Comparison of ENCODE assay signal across 18 cellular contexts in the genomic region with DNA sequence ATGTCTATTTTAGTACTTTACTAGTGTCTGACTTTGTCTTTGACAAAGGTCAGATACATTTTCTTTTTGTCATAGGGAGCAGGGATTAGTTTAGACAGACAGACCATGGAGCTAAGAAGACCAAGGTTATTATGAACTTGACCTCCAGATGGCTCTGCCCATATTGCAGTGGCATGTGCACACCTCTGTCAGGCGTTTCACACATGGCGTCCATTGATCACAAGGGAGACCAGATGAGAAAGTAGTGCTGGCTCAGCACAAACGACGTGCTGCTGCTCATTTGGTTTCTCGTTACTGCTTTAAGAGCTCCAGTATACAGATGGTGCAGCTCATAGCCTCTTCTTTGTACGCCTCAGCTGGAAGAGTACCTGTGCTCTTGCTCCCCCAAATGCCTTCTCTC. TPM values are rescaled to one million over a fixed set of nuclear protein-coding genes. Genes with fewer than 3 reads are reported as not detected.
A peak's percentile ranks its signal among the peaks of the same experiment; 100 is the strongest.
DNase-seq lines count a peak whose midpoint lies in the region; ATAC-seq, FAIRE-seq and TF ChIP-seq lines count a peak whose summit lies in the region.
"Had no signal": no experiment of that assay in that cellular context is flagged by ENCODE, and none has a peak within 500 bp of the region (broad histone marks: within the 10 kb centered on the region; RNA-seq: fewer than 3 reads in every experiment).

No MANE protein-coding gene starts in this region.

- H3K4me1 ChIP-seq in A549 (no peaks in the 10 kb centered on the region), HUES6 (ENCODE audit: control insufficient read depth, insufficient read depth, low read length) (peaks cover 40% of the 10 kb centered on the region), ovary (ENCODE audit: insufficient read depth) (no peaks in the 10 kb centered on the region), esophagus squamous epithelium (no peaks in the 10 kb centered on the region)

- no peaks in the 10 kb centered on the region for H3K9me2 ChIP-seq in SU-DHL-6 (replicated peaks; ENCODE audit: insufficient read depth, low read length)

- H3K27ac ChIP-seq in A549 (no peak overlapping the region), HUES6 (ENCODE audit: low read depth, low read length) (no peak overlapping the region), SU-DHL-6 (ENCODE audit: low read depth, low read length) (no peak overlapping the region), ovary (no peak overlapping the region), esophagus squamous epithelium (no peak overlapping the region)
- H3K27ac ChIP-seq: SJSA1 had no signal

- H3K36me3 ChIP-seq in HUES6 (ENCODE audit: control insufficient read depth, insufficient read depth, low read length) (no peaks in the 10 kb centered on the region), SU-DHL-6 (ENCODE audit: low read length) (no peaks in the 10 kb centered on the region), ovary (no peaks in the 10 kb centered on the region), esophagus squamous epithelium (no peaks in the 10 kb centered on the region)
- H3K36me3 ChIP-seq: BLaER1, HAP-1, SJSA1 had no signal

- H3K27ac Mint-ChIP-seq in glutamatergic neuron (ENCODE audit: unreplicated experiment) (peak overlapping the region; percentile 94), HFFc6 (no peak overlapping the region)
- H3K27ac Mint-ChIP-seq: CD4-positive, alpha-beta memory T cell had no signal

- no peaks in the 10 kb centered on the region for H3K79me2 ChIP-seq in SU-DHL-6 (ENCODE audit: insufficient read depth, low read length)

- H3K4me3 Mint-ChIP-seq in glutamatergic neuron (ENCODE audit: unreplicated experiment) (peak overlapping the region; percentile 26), HFFc6 (no peak overlapping the region)
- H3K4me3 Mint-ChIP-seq: CD4-positive, alpha-beta memory T cell had no signal

- peaks cover 24% of the 10 kb centered on the region for H3K4me1 Mint-ChIP-seq in glutamatergic neuron (ENCODE audit: low read depth, unreplicated experiment)
- peaks cover 16% of the 10 kb centered on the region for H3K4me1 Mint-ChIP-seq in HFFc6 (ENCODE audit: low read depth)

- TF ChIP-seq RAD21 in A549 (conservative IDR thresholded peaks at IDR 0.05 in 1 of 2, IDR thresholded peaks at IDR 0.05 in 1 of 2): no peak

- H3K4me2 ChIP-seq in A549 (no peak overlapping the region), SU-DHL-6 (ENCODE audit: low read depth, low read length, poor library complexity, severe bottlenecking) (no peak overlapping the region)

- H3K27me3 Mint-ChIP-seq in glutamatergic neuron (ENCODE audit: unreplicated experiment) (peaks cover 9% of the 10 kb centered on the region), HFFc6 (ENCODE audit: insufficient read depth) (peaks cover 1% of the 10 kb centered on the region; the same call in 1 of the 2 replicates)
- H3K27me3 Mint-ChIP-seq: CD4-positive, alpha-beta memory T cell had no signal

- no peak; a peak in 1 of 6 replicates for ATAC-seq in A549
- ATAC-seq: Panc1 had no signal

- no peaks in the 10 kb centered on the region for H4K20me1 ChIP-seq in SU-DHL-6 (ENCODE audit: low read depth, low read length)
- H4K20me1 ChIP-seq: BLaER1 had no signal

- peak overlapping the region; percentile 54 for H2AFZ ChIP-seq in SU-DHL-6 (ENCODE audit: low read depth, low read length, severe bottlenecking)

- H3K9me3 ChIP-seq in A549: no peaks in the 10 kb centered on the region
- H3K9me3 ChIP-seq in HUES6 (ENCODE audit: control insufficient read depth, insufficient read depth, low read depth, low read length): no peaks in the 10 kb centered on the region
- no peaks in the 10 kb centered on the region for H3K9me3 ChIP-seq in SU-DHL-6 (ENCODE audit: insufficient read depth, low read length)
- no peaks in the 10 kb centered on the region for H3K9me3 ChIP-seq in ovary
- no peaks in the 10 kb centered on the region for H3K9me3 ChIP-seq in esophagus squamous epithelium
- H3K9me3 ChIP-seq: HAP-1, SJSA1 had no signal

- H3K36me3 Mint-ChIP-seq in glutamatergic neuron (ENCODE audit: unreplicated experiment) (no peaks in the 10 kb centered on the region), HFFc6 (ENCODE audit: low read depth) (no peaks in the 10 kb centered on the region)
- H3K36me3 Mint-ChIP-seq: CD4-positive, alpha-beta memory T cell had no signal

- H3K9me3 Mint-ChIP-seq in glutamatergic neuron (ENCODE audit: unreplicated experiment): peaks cover 17% of the 10 kb centered on the region
- H3K9me3 Mint-ChIP-seq in HFFc6: no peaks in the 10 kb centered on the region
- H3K9me3 Mint-ChIP-seq: CD4-positive, alpha-beta memory T cell had no signal

- CTCF ChIA-PET in A549 (lab: Yijun Ruan, JAX): interaction anchor here (0.7 kb wide), 1 partner anchor 106 kb away, joined by 4 read pairs; the partner anchor contains the start of gene COQ2

- TF ChIP-seq EP300 in A549 (IDR thresholded peaks at IDR 0.05) (no peak), ovary (IDR thresholded peaks at IDR 0.05) (no peak)

- peaks cover 66% of the 10 kb centered on the region for H3K27me3 ChIP-seq in HUES6 (ENCODE audit: control insufficient read depth, insufficient read depth, low read length)
- no peaks in the 10 kb centered on the region for H3K27me3 ChIP-seq in SU-DHL-6 (ENCODE audit: low read length)
- H3K27me3 ChIP-seq in ovary: no peaks in the 10 kb centered on the region
- no peaks in the 10 kb centered on the region for H3K27me3 ChIP-seq in esophagus squamous epithelium
- H3K27me3 ChIP-seq: BLaER1, SJSA1 had no signal

- H3K4me3 ChIP-seq in A549 (no peak overlapping the region), HUES6 (ENCODE audit: low read depth, low read length) (peak overlapping the region; percentile 26; the same call in 1 of the 2 replicates), SU-DHL-6 (ENCODE audit: insufficient read depth, low read length, poor library complexity, severe bottlenecking) (no peak overlapping the region), ovary (no peak overlapping the region), esophagus squamous epithelium (no peak overlapping the region)
- H3K4me3 ChIP-seq: BLaER1, HAP-1, SJSA1 had no signal

- no peaks in the 10 kb centered on the region for H3F3A ChIP-seq in SU-DHL-6 (ENCODE audit: insufficient read depth)

- H3K9ac ChIP-seq in HUES6 (ENCODE audit: low read length): no peak overlapping the region
- H3K9ac ChIP-seq in SU-DHL-6 (ENCODE audit: low read length): no peak overlapping the region
- H3K9ac ChIP-seq: BLaER1 had no signal

- POLR2A ChIA-PET in A549 (lab: Yijun Ruan, JAX): no interaction called here

- TF ChIP-seq POLR2A in A549 (IDR thresholded peaks at IDR 0.05; ENCODE audit: low read length) (no peak), ovary (IDR thresholded peaks at IDR 0.05) (no peak), esophagus squamous epithelium (IDR thresholded peaks at IDR 0.05) (no peak)

- intact Hi-C loops in ovary (cut with DNase I): no loop called here
- intact Hi-C loops in esophagus squamous epithelium (cut with DNase I): no loop called here

- FAIRE-seq in A549 (lab: Jason Lieb, UNC): no peak

- DNase-seq in A549 (ENCODE audit: low read depth in 1 of 2, low spot score in 1 of 2): no peak
- peak; percentile 70 for DNase-seq in glutamatergic neuron
- no peak for DNase-seq in activated gamma-delta T cell (lab: John Stamatoyannopoulos, UW)
- DNase-seq in ovary: no peak
- no peak for DNase-seq in esophagus squamous epithelium (lab: John Stamatoyannopoulos, UW)
- no peak for DNase-seq in HFFc6
- DNase-seq: CD4-positive, alpha-beta memory T cell; DMS53; KG1; NCI-H187 treated with DMSO at 0.1 percent for 48 hours; NCI-H345; NCI-H524 treated with DMSO at 0.1 percent for 48 hours had no signal

- 74% methylated on average over 6 of the region's 6 CpGs for WGBS in A549 (ENCODE audit: missing lambda C conversion rate)
- WGBS in ovary, 3 donors: 77 to 84% (median 79%) methylated on average over 6 of the region's 6 CpGs
- 87 to 90% methylated on average over 5 to 6 of the region's 6 CpGs for WGBS in esophagus squamous epithelium, 2 donors

- TF ChIP-seq CTCF in A549 (IDR thresholded peaks at IDR 0.05): no peak
- no peak for TF ChIP-seq CTCF in SU-DHL-6 (IDR thresholded peaks at IDR 0.05; ENCODE audit: insufficient read depth, low read length, poor library complexity, severe bottlenecking)
- no peak for TF ChIP-seq CTCF in glutamatergic neuron (IDR thresholded peaks at IDR 0.05; ENCODE audit: partially characterized antibody, unreplicated experiment)
- TF ChIP-seq CTCF in ovary (IDR thresholded peaks at IDR 0.05): no peak
- no peak for TF ChIP-seq CTCF in esophagus squamous epithelium (IDR thresholded peaks at IDR 0.05)
- no peak for TF ChIP-seq CTCF in HFFc6 (IDR thresholded peaks at IDR 0.05)

TF ChIP-seq in A549, 52 proteins besides CTCF, POLR2A, EP300 and RAD21:
- TF ChIP-seq TP53 (CRISPR knock-in tag; IDR thresholded peaks at IDR 0.05): no peak
- peak; percentile 73 for TF ChIP-seq MAFK (IDR thresholded peaks at IDR 0.05; ENCODE audit: partially characterized antibody)
- no peak for TF ChIP-seq PBX3 (IDR thresholded peaks at IDR 0.05)

RNA-seq across cellular contexts. Expression of gene HPSE, which starts 56.3 kb away (rescaled TPM):
- polyA plus RNA-seq in A549 (2011; rRNA removed) (1.5 and 1.7 TPM in 2 replicates), A549 (2017; fragmentation: RNase III; extraction: RNeasy Plus Mini Kit Qiagen cat#74134 plus additional on column Dnase treatment) (0.72 to 0.94 TPM (median 0.81 TPM) in 3 replicates), ovary (1 to 10 TPM; 6.2 to 6.9 TPM)
- polyA plus RNA-seq in A549 (2012; cell fraction: cytosol; rRNA removed): 0.48 and 0.65 TPM in 2 replicates
- 0.59 and 0.69 TPM in 2 replicates for polyA plus RNA-seq in A549 (2012; cell fraction: nucleus; rRNA removed)
- 0.39 and 0.70 TPM in 2 replicates for polyA minus RNA-seq in A549 (2011; rRNA and poly(A)+ RNA removed)
- total RNA-seq in glutamatergic neuron (ENCODE audit: unreplicated experiment) (1.8 TPM), ovary (10 to 100 TPM in 2 of 7 donors, 1 to 10 TPM in 5; 4.3 to 23.3 (median 6.4) TPM), esophagus squamous epithelium (10 to 100 TPM in 2 of 4 donors, 1 to 10 TPM in 2; 3.6 to 12.5 (median 8.5) TPM)
- 1 to 10 TPM in 2 of 6 experiments, under 1 TPM in 4; 0.33 to 1.0 (median 0.83) TPM for total RNA-seq in HFFc6 (2021; fragmentation: NEBNext Ultra II Directional; extraction: Animal tissue kit (Norgen Biotek cat#: 25700))
